Comparison of ENCODE assay signal across 24 cellular contexts in genomic region chr11:109077340-109077927, GRCh38.
"Had no signal": no experiment of that assay in that cellular context is flagged by ENCODE, and none has a peak within 500 bp of the region (broad histone marks: within the 10 kb centered on the region; RNA-seq: fewer than 3 reads in every experiment).

No MANE protein-coding gene starts in this region.

- ATAC-seq: activated CD8-positive, alpha-beta T cell treated with anti-CD3 and anti-CD28 coated beads for 36 hours; activated T-cell treated with anti-CD3 and anti-CD28 coated beads, Interleukin-2, amount 50 U/mL, for 4 hours; activated T-helper 17 cell treated with anti-CD3 and anti-CD28 coated beads, Interleukin-2, amount 50 U/mL, for 72 hours; heart left ventricle; left colon; naive thymus-derived CD8-positive, alpha-beta T cell; right lobe of liver; stimulated activated naive CD8-positive, alpha-beta T cell treated with anti-CD3 and anti-CD28 coated beads, Interleukin-15, Interleukin-2, amounts not matched to agents 100 U/mL and 50 U/mL, for 24 hours had no signal

- H3K27me3 ChIP-seq: heart left ventricle, right lobe of liver, testis, transverse colon had no signal

- H3K9me3 ChIP-seq: heart left ventricle, right lobe of liver, testis, transverse colon had no signal

- H3K4me3 ChIP-seq: heart left ventricle, right lobe of liver, testis, transverse colon had no signal

- H3K4me1 ChIP-seq: right lobe of liver, transverse colon had no signal

- DNase-seq: activated CD4-positive, alpha-beta T cell treated with anti-CD3 and anti-CD28 coated beads, Interleukin-2, amount 10 ng/mL, durations not matched to agents 7 days and 5 days; activated CD4-positive, CD25-positive, alpha-beta regulatory T cell treated with anti-CD3 and anti-CD28 coated beads, Interleukin-2, amount 50 U/mL, for 72 hours; activated CD8-positive, alpha-beta T cell treated with anti-CD3 and anti-CD28 coated beads for 36 hours; activated gamma-delta T cell treated with Interleukin-2 at 50 U/mL for 16 hours; activated naive CD4-positive, alpha-beta T cell treated with anti-CD3 and anti-CD28 coated beads, Interleukin-2, amount 50 U/mL, for 16 hours; activated T-cell treated with anti-CD3 and anti-CD28 coated beads, Interleukin-2, amount 50 U/mL, for 4 hours; amniotic stem cell; caudate nucleus; heart left ventricle; hypothalamus; immature natural killer cell; kidney; left colon; midbrain; naive thymus-derived CD8-positive, alpha-beta T cell; right lobe of liver; stimulated activated CD4-positive, alpha-beta T cell treated with anti-CD3 and anti-CD28 coated beads, Interleukin-2, amount 100 ng/mL, for 48 hours; stimulated activated naive CD8-positive, alpha-beta T cell treated with anti-CD3 and anti-CD28 coated beads, Interleukin-15, Interleukin-2, amounts not matched to agents 100 U/mL and 50 U/mL, for 24 hours; T1000; testis; transverse colon had no signal

- H3K36me3 ChIP-seq: heart left ventricle, right lobe of liver, transverse colon had no signal

- H3K27ac ChIP-seq: heart left ventricle, right lobe of liver, testis, transverse colon had no signal

- FAIRE-seq: astrocyte, endothelial cell of umbilical vein, kidney had no signal
